1 cellular context compared by ENCODE assay signal in genomic region chr4:4714330-4714729, GRCh38.
TF ChIP-seq lines count a peak whose summit lies in the region.

No MANE protein-coding gene starts in this region.

TF ChIP-seq in SK-N-SH treated with all-trans-retinoic acid at 6 μM for 48 hours, 23 proteins besides CTCF, POLR2A, EP300 and RAD21 (continued from another document):
- TF ChIP-seq TSHZ2 (CRISPR knock-in tag; IDR thresholded peaks at IDR 0.05) (no peak), BACH2 (CRISPR knock-in tag; IDR thresholded peaks at IDR 0.05; ENCODE audit: borderline replicate concordance) (no peak), CSDC2 (CRISPR knock-in tag; IDR thresholded peaks at IDR 0.05) (no peak), ESRRG (CRISPR knock-in tag; IDR thresholded peaks at IDR 0.05) (no peak), CREB5 (CRISPR knock-in tag; IDR thresholded peaks at IDR 0.05; ENCODE audit: low read depth) (no peak), ZNF565 (CRISPR knock-in tag; conservative IDR thresholded peaks at IDR 0.05; ENCODE audit: low read depth) (no peak), RARB (CRISPR knock-in tag; IDR thresholded peaks at IDR 0.05) (no peak), GLIS3 (CRISPR knock-in tag; IDR thresholded peaks at IDR 0.05) (no peak), ISL1 (CRISPR knock-in tag; IDR thresholded peaks at IDR 0.05) (no peak), ZFP3 (CRISPR knock-in tag; IDR thresholded peaks at IDR 0.05) (no peak), PATZ1 (CRISPR knock-in tag; IDR thresholded peaks at IDR 0.05; ENCODE audit: borderline replicate concordance) (no peak), SNAI2 (CRISPR knock-in tag; IDR thresholded peaks at IDR 0.05) (no peak)
